3 cellular contexts compared by ENCODE assay signal in the genomic region with DNA sequence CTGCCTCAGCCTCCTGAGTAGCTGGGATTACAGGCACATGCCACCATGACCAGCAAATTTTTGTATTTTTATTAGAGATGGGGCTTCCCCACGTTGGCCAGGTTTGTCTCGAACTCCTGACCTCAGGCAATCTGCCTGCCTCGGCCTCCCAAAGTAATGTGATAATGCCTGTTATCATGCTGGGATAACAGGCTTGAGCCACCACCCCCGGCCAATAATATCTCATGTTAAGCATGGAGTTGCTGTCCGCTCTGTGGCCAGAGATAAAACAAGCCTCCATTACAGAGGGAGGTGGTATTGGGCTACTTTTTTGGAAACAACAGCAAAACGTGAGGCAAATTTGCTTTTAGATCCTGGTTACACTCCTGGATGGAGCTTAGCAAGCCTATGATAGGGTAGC. TPM values are rescaled to one million over a fixed set of nuclear protein-coding genes. Genes with fewer than 3 reads are reported as not detected.
"Had no signal": no experiment of that assay in that cellular context is flagged by ENCODE, and none has a peak within 500 bp of the region (broad histone marks: within the 10 kb centered on the region; RNA-seq: fewer than 3 reads in every experiment).

No MANE protein-coding gene starts in this region.

RNA-seq across cellular contexts. Expression of gene ALG1L2, which starts 32.9 kb away (rescaled TPM):
- total RNA-seq: HT-29, HT1080, IMR-90 had no signal
- polyA plus RNA-seq: IMR-90 had no signal
